7 cellular contexts compared by ENCODE assay signal in the genomic region with DNA sequence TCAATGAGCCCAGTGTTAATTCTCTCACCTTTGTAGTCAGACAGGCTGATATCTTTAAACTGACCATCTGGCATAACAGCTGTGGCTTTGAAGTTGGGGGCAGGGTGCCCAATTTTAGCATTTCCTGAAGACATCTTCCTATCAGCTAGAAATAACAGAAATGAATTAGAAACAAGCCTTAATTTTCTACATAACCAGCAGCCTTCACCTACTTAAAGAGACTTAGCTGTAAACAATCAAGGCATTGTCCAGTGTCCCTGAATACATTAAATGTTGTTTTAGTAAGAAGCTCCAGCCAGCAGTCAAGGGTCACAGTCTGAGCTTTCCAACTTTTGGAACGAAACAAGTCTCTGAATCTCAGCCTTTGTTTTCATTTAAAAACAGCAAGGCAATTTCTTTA. TPM values are rescaled to one million over a fixed set of nuclear protein-coding genes. Genes with fewer than 3 reads are reported as not detected.
DNase-seq lines count a peak whose midpoint lies in the region; ATAC-seq, FAIRE-seq and TF ChIP-seq lines count a peak whose summit lies in the region.

No MANE protein-coding gene starts in this region.

- no peak overlapping the region for H3K27ac Mint-ChIP-seq in endodermal cell

- no peak for DNase-seq in GM19239 (ENCODE audit: insufficient read length, low spot score)
- no peak for DNase-seq in Panc1 (ENCODE audit: low read depth, low spot score)
- no peak for DNase-seq in endodermal cell
- peak; percentile 63 for DNase-seq in putamen (ENCODE audit: low spot score)
- DNase-seq in mesenteric fat pad (ENCODE audit: low spot score): no peak
- DNase-seq in activated effector memory CD4-positive, alpha-beta T cell treated with Interleukin-2 at 50 U/mL for 16 hours: no peak
- DNase-seq in activated gamma-delta T cell (lab: John Stamatoyannopoulos, UW): no peak

- H3K4me3 ChIP-seq in Panc1 (ENCODE audit: low read depth in 2 of 2, low read length in 2 of 2): peak overlapping the region; percentile 92 to 98
- H3K4me3 ChIP-seq in endodermal cell (ENCODE audit: low read length): peak overlapping the region; percentile 92

- H3K36me3 ChIP-seq in Panc1 (ENCODE audit: control insufficient read depth, insufficient read depth, low read length): peaks cover 34% of the 10 kb centered on the region
- H3K36me3 ChIP-seq in endodermal cell (ENCODE audit: control insufficient read depth, insufficient read depth, low read length): peaks cover 48% of the 10 kb centered on the region

- no peaks in the 10 kb centered on the region for H3K27me3 ChIP-seq in Panc1 (ENCODE audit: control insufficient read depth, insufficient read depth, low read length)
- H3K27me3 ChIP-seq in endodermal cell (ENCODE audit: control insufficient read depth, insufficient read depth, low read length, poor library complexity, severe bottlenecking): no peaks in the 10 kb centered on the region

- POLR2A ChIA-PET in Panc1 (lab: Charles Lee): interaction anchor here (0.6 kb wide), 1 partner anchor 18 kb away, joined by 3 read pairs; no protein-coding TSS in a partner anchor

- intact Hi-C loops in Panc1 (cut with micrococcal nuclease; ENCODE audit: unreplicated experiment): no loop called here

- H3K9ac ChIP-seq in endodermal cell (ENCODE audit: extremely low read depth, low read length, poor library complexity, severe bottlenecking): peak overlapping the region; percentile 97

- in situ Hi-C loops in Panc1 (cut with HindIII; ENCODE audit: low pct_unique_long_range_greater_than_20kb, low sequenced_read_pairs): no loop called here

- H3K9me3 ChIP-seq in Panc1 (ENCODE audit: control insufficient read depth, insufficient read depth, low read depth, low read length) (no peaks in the 10 kb centered on the region), endodermal cell (ENCODE audit: control insufficient read depth, low read length) (no peaks in the 10 kb centered on the region)

- peak overlapping the region; percentile 96 for H3K4me3 Mint-ChIP-seq in endodermal cell

- WGBS in endodermal cell (ENCODE audit: insufficient coverage in 1 of 2, insufficient read length in 1 of 2), 2 experiments: 94% methylated on average over 1 of the region's 1 CpG; no CpG with 5 or more reads in 1 of the 2 experiments

- ATAC-seq in Panc1: no peak

- peak; percentile 33 for FAIRE-seq in GM19239 (lab: Jason Lieb, UNC)

- H3K27me3 Mint-ChIP-seq in endodermal cell (ENCODE audit: insufficient read depth): no peaks in the 10 kb centered on the region

- CTCF ChIA-PET in Panc1 (lab: Charles Lee): interaction anchor here (0.6 kb wide), 1 partner anchor 604 kb away, joined by 8 read pairs; no protein-coding TSS in a partner anchor

- TSS peak; percentile 73 for BruUV-seq in Panc1 (replicated peaks; lab: Mats Ljungman, UMichigan)

- H3K9me3 Mint-ChIP-seq in endodermal cell: no peaks in the 10 kb centered on the region

- peaks cover 47% of the 10 kb centered on the region for H3K4me1 Mint-ChIP-seq in endodermal cell

- TF ChIP-seq CTCF in Panc1 (IDR thresholded peaks at IDR 0.05): no peak
- TF ChIP-seq CTCF in endodermal cell (conservative IDR thresholded peaks at IDR 0.05): no peak

- H3K27ac ChIP-seq in Panc1 (ENCODE audit: low read length) (no peak overlapping the region), endodermal cell (ENCODE audit: low read depth, low read length) (no peak overlapping the region)

- peaks cover 43% of the 10 kb centered on the region for H3K36me3 Mint-ChIP-seq in endodermal cell (ENCODE audit: low read depth)

- peaks cover 13% of the 10 kb centered on the region for H3K4me1 ChIP-seq in Panc1 (ENCODE audit: control insufficient read depth, insufficient read depth, low read length)
- H3K4me1 ChIP-seq in endodermal cell (ENCODE audit: control insufficient read depth, insufficient read depth, low read length): peaks cover 16% of the 10 kb centered on the region

RNA-seq across cellular contexts. Expression of gene PRDX1, which starts 2.8 kb away (rescaled TPM):
- 719 TPM for total RNA-seq in Panc1 (2021; ENCODE audit: unreplicated experiment)
- polyA plus RNA-seq in Panc1 (2012; ENCODE audit: insufficient read length): 654 TPM
- total RNA-seq in endodermal cell: 100 to 1,000 TPM; 872 to 949 TPM
- 677 TPM for polyA plus RNA-seq in endodermal cell (2013, experiment 1 of 2)
- polyA plus RNA-seq in endodermal cell (2013, experiment 2 of 2): 633 TPM
- total RNA-seq in mesenteric fat pad: 495 TPM

RNA-seq across cellular contexts. Expression of gene MMACHC, which starts 18.8 kb away (rescaled TPM):
- total RNA-seq in Panc1 (2021; ENCODE audit: unreplicated experiment) (10.7 TPM), endodermal cell (1 to 10 TPM; 7.1 to 7.7 TPM), mesenteric fat pad (6.0 TPM)
- 7.3 TPM for polyA plus RNA-seq in Panc1 (2012; ENCODE audit: insufficient read length)
- 7.2 TPM for polyA plus RNA-seq in endodermal cell (2013, experiment 1 of 2)
- 6.1 TPM for polyA plus RNA-seq in endodermal cell (2013, experiment 2 of 2)

RNA-seq across cellular contexts. Expression of gene CCDC163, which starts 19.0 kb away (rescaled TPM):
- total RNA-seq in Panc1 (2021; ENCODE audit: unreplicated experiment): 3.3 TPM
- 1.1 TPM for polyA plus RNA-seq in Panc1 (2012; ENCODE audit: insufficient read length)
- total RNA-seq in endodermal cell: 1 to 10 TPM; 2.8 to 8.3 TPM
- polyA plus RNA-seq in endodermal cell (2013, experiment 1 of 2): 2.7 TPM
- polyA plus RNA-seq in endodermal cell (2013, experiment 2 of 2): 2.3 TPM
- 2.4 TPM for total RNA-seq in mesenteric fat pad

RNA-seq across cellular contexts. Expression of gene TESK2, which starts 27.9 kb away (rescaled TPM):
- 3.3 TPM for total RNA-seq in Panc1 (2021; ENCODE audit: unreplicated experiment)
- 2.3 TPM for polyA plus RNA-seq in Panc1 (2012; ENCODE audit: insufficient read length)
- 10 to 100 TPM in 1 of 2 donors, 1 to 10 TPM in 1; 9.7 to 10.3 TPM for total RNA-seq in endodermal cell
- 3.1 TPM for polyA plus RNA-seq in endodermal cell (2013, experiment 1 of 2)
- 2.9 TPM for polyA plus RNA-seq in endodermal cell (2013, experiment 2 of 2)
- 2.8 TPM for total RNA-seq in mesenteric fat pad

RNA-seq across cellular contexts. Expression of gene AKR1A1, which starts 31.7 kb away (rescaled TPM):
- 142 TPM for total RNA-seq in Panc1 (2021; ENCODE audit: unreplicated experiment)
- 132 TPM for polyA plus RNA-seq in Panc1 (2012; ENCODE audit: insufficient read length)
- 100 to 1,000 TPM; 200 to 239 TPM for total RNA-seq in endodermal cell
- 176 TPM for polyA plus RNA-seq in endodermal cell (2013, experiment 1 of 2)
- polyA plus RNA-seq in endodermal cell (2013, experiment 2 of 2): 157 TPM
- 132 TPM for total RNA-seq in mesenteric fat pad
